ENCODE assay signal across 1 cellular context in genomic region chr2:215635788-215636139, GRCh38.
A peak's percentile ranks its signal among the peaks of the same experiment; 100 is the strongest.
TF ChIP-seq lines count a peak whose summit lies in the region.

No MANE protein-coding gene starts in this region.

TF ChIP-seq in HepG2, 621 proteins besides CTCF, POLR2A, EP300 and RAD21 (continued from another document and continues in another):
- TF ChIP-seq MXI1 (IDR thresholded peaks at IDR 0.05; ENCODE audit: borderline replicate concordance, low read depth, low read length) (no peak), KDM3A (CRISPR knock-in tag; IDR thresholded peaks at IDR 0.05; ENCODE audit: low read depth) (no peak), ELF3 (CRISPR knock-in tag; IDR thresholded peaks at IDR 0.05) (peak; percentile 51; the same call in 1 of the 2 replicates), ZSCAN9 (CRISPR knock-in tag; IDR thresholded peaks at IDR 0.05; ENCODE audit: borderline replicate concordance) (0 out of 2 replicates have a peak, but pooled peaks have one; percentile 68), NRL (CRISPR knock-in tag; IDR thresholded peaks at IDR 0.05; ENCODE audit: borderline replicate concordance) (no peak), ZFP62 (CRISPR knock-in tag; IDR thresholded peaks at IDR 0.05) (no peak), TRIM24 (CRISPR knock-in tag; IDR thresholded peaks at IDR 0.05) (no peak), GATA4 (IDR thresholded peaks at IDR 0.05; ENCODE audit: borderline replicate concordance, low read depth) (no peak), ZNF772 (CRISPR knock-in tag; IDR thresholded peaks at IDR 0.05) (no peak), SIX4 (CRISPR knock-in tag; IDR thresholded peaks at IDR 0.05) (0 out of 2 replicates have a peak, but pooled peaks have one; percentile 30), PHB2 (IDR thresholded peaks at IDR 0.05; ENCODE audit: partially characterized antibody) (no peak), TFDP2 (CRISPR knock-in tag; IDR thresholded peaks at IDR 0.05) (no peak), HMG20A (CRISPR knock-in tag; IDR thresholded peaks at IDR 0.05; ENCODE audit: borderline replicate concordance) (peak; percentile 60; the same call in 1 of the 2 replicates), ZNF704 (CRISPR knock-in tag; IDR thresholded peaks at IDR 0.05; ENCODE audit: borderline replicate concordance) (no peak), ZBTB7B (CRISPR knock-in tag; IDR thresholded peaks at IDR 0.05) (no peak), AGO1 (IDR thresholded peaks at IDR 0.05; ENCODE audit: low read depth, low read length, poor library complexity, severe bottlenecking) (no peak), ZNF687 (CRISPR knock-in tag; IDR thresholded peaks at IDR 0.05) (no peak), ARNT2 (CRISPR knock-in tag; IDR thresholded peaks at IDR 0.05; ENCODE audit: low read depth) (no peak), XRCC5 (optimal IDR thresholded peaks at IDR 0.05; ENCODE audit: low read length) (peak; percentile 64), ZNF746 (CRISPR knock-in tag; IDR thresholded peaks at IDR 0.05) (no peak), HCFC1 (IDR thresholded peaks at IDR 0.05; ENCODE audit: low read depth, low read length) (no peak), SMC3 (IDR thresholded peaks at IDR 0.05; ENCODE audit: low read length) (peak; percentile 94), CBX5 (CRISPR knock-in tag; IDR thresholded peaks at IDR 0.05; ENCODE audit: borderline replicate concordance) (peak; percentile 55; the same call in 1 of the 2 replicates), ZFP91 (CRISPR knock-in tag; IDR thresholded peaks at IDR 0.05; ENCODE audit: borderline replicate concordance) (no peak), PRDM4 (CRISPR knock-in tag; IDR thresholded peaks at IDR 0.05; ENCODE audit: borderline replicate concordance) (no peak), SOX13 (IDR thresholded peaks at IDR 0.05) (no peak), SOX13 (CRISPR knock-in tag; conservative IDR thresholded peaks at IDR 0.05 in 1 of 2, IDR thresholded peaks at IDR 0.05 in 1 of 2) (peak in 1 of 2 experiments; percentile 51; a peak in 2 of 4 replicates), JUND (CRISPR knock-in tag; IDR thresholded peaks at IDR 0.05) (no peak), ZNF362 (CRISPR knock-in tag; IDR thresholded peaks at IDR 0.05; ENCODE audit: borderline replicate concordance) (no peak), ARHGAP35 (CRISPR knock-in tag; IDR thresholded peaks at IDR 0.05; ENCODE audit: borderline replicate concordance) (no peak), GATAD1 (CRISPR knock-in tag; IDR thresholded peaks at IDR 0.05) (0 out of 2 replicates have a peak, but pooled peaks have one; percentile 21), ZMAT5 (CRISPR knock-in tag; IDR thresholded peaks at IDR 0.05; ENCODE audit: borderline replicate concordance, low read depth) (no peak), CSRNP1 (CRISPR knock-in tag; IDR thresholded peaks at IDR 0.05) (no peak), ZMYM4 (CRISPR knock-in tag; IDR thresholded peaks at IDR 0.05) (peak; percentile 51; the same call in 1 of the 2 replicates), GMEB2 (CRISPR knock-in tag; IDR thresholded peaks at IDR 0.05; ENCODE audit: low read depth) (no peak), NCOR1 (IDR thresholded peaks at IDR 0.05; ENCODE audit: borderline replicate concordance, low read length) (no peak), ZNF234 (CRISPR knock-in tag; conservative IDR thresholded peaks at IDR 0.05) (no peak), RARA (CRISPR knock-in tag; IDR thresholded peaks at IDR 0.05) (no peak), PPARG (CRISPR knock-in tag; conservative IDR thresholded peaks at IDR 0.05) (no peak), TFE3 (CRISPR knock-in tag; IDR thresholded peaks at IDR 0.05) (no peak), ASH2L (IDR thresholded peaks at IDR 0.05; ENCODE audit: insufficient read length, low read depth, low read length) (no peak), FOXK1 (CRISPR knock-in tag; IDR thresholded peaks at IDR 0.05; ENCODE audit: borderline replicate concordance, low read depth) (no peak), ZGPAT (CRISPR knock-in tag; IDR thresholded peaks at IDR 0.05) (peak; percentile 57; the same call in 1 of the 2 replicates)
